In the genomic region with DNA sequence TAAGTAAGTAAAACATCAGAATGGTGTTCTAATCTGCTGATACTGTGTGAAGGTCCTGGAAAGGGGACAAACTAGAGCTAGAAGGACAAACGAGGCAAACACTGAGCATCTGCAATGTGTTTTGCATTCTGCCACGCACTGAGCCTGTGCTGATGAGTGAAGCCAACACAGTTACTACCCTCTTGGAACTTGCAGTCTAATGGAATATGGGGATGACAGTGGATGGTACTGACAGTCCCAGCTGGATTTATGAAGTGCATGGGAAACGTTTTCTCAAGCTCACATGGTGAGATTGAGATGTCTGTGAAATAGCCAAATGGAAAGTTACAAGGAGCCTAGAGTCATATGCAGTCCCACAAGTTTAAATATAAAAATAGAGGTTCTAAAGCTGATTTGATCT, we compare ENCODE assay signal across 22 cellular contexts.
DNase-seq lines count a peak whose midpoint lies in the region; ATAC-seq and TF ChIP-seq lines count a peak whose summit lies in the region.
"Had no signal": no experiment of that assay in that cellular context is flagged by ENCODE, and none has a peak within 500 bp of the region (broad histone marks: within the 10 kb centered on the region; RNA-seq: fewer than 3 reads in every experiment).

No MANE protein-coding gene starts in this region.

- TF ChIP-seq CTCF in hepatocyte (IDR thresholded peaks at IDR 0.05; ENCODE audit: poor library complexity), result no peak
- no peak for TF ChIP-seq CTCF in parathyroid adenoma (IDR thresholded peaks at IDR 0.05)
- TF ChIP-seq CTCF in dorsolateral prefrontal cortex (IDR thresholded peaks at IDR 0.05 in 54 of 56, conservative IDR thresholded peaks at IDR 0.05 in 2 of 56; ENCODE audit: low read depth in 1 of 56, partially characterized antibody in 56 of 56), result no peak
- TF ChIP-seq CTCF in BE2C (IDR thresholded peaks at IDR 0.05; ENCODE audit: low read depth, low read length), result no peak
- no peak for TF ChIP-seq CTCF in heart left ventricle (IDR thresholded peaks at IDR 0.05)

- peaks cover 16% of the 10 kb centered on the region for H3K27me3 ChIP-seq in hepatocyte
- H3K27me3 ChIP-seq in parathyroid adenoma (ENCODE audit: control insufficient read depth, insufficient read depth, low read length), result no peaks in the 10 kb centered on the region
- peaks cover 0 to 17% (median 0%) of the 10 kb centered on the region in 45 donors for H3K27me3 ChIP-seq in dorsolateral prefrontal cortex
- peaks cover 43% of the 10 kb centered on the region for H3K27me3 ChIP-seq in BE2C
- peaks cover 0 to 36% (median 0%) of the 10 kb centered on the region in 9 donors for H3K27me3 ChIP-seq in heart left ventricle

- H3K9me3 ChIP-seq in hepatocyte (ENCODE audit: low read depth) (no peaks in the 10 kb centered on the region), parathyroid adenoma (ENCODE audit: control insufficient read depth, low read length) (no peaks in the 10 kb centered on the region), BE2C (no peaks in the 10 kb centered on the region), heart left ventricle (no peaks in the 10 kb centered on the region)
- H3K9me3 ChIP-seq: gastrocnemius medialis, SJSA1 had no signal

- WGBS in hepatocyte (ENCODE audit: low lambda C conversion rate, missing lambda C conversion rate), result 72% methylated on average over 3 of the region's 3 CpGs
- 53 to 59% (median 57%) methylated on average over 3 of the region's 3 CpGs for WGBS in heart left ventricle, 4 donors

- H3K4me3 ChIP-seq in hepatocyte (no peak overlapping the region), parathyroid adenoma (ENCODE audit: low read depth, low read length) (no peak overlapping the region), dorsolateral prefrontal cortex (no peak overlapping the region), BE2C (ENCODE audit: low read depth, low read length) (no peak overlapping the region), heart left ventricle (no peak overlapping the region)
- H3K4me3 ChIP-seq: gastrocnemius medialis, SJSA1 had no signal

- H3K4me1 ChIP-seq in hepatocyte (ENCODE audit: insufficient read depth), result peaks cover 4% of the 10 kb centered on the region
- H3K4me1 ChIP-seq in parathyroid adenoma, result no peaks in the 10 kb centered on the region
- no peaks in the 10 kb centered on the region for H3K4me1 ChIP-seq in BE2C
- H3K4me1 ChIP-seq in heart left ventricle, result no peaks in the 10 kb centered on the region
- H3K4me1 ChIP-seq: gastrocnemius medialis, SJSA1 had no signal

- H3K36me3 Mint-ChIP-seq in activated CD4-positive, alpha-beta T cell treated with anti-CD3 and anti-CD28 coated beads, Interleukin-2, amount 10 ng/mL, durations not matched to agents 7 days and 5 days (ENCODE audit: low read depth), result no peaks in the 10 kb centered on the region
- H3K36me3 Mint-ChIP-seq: activated naive CD4-positive, alpha-beta T cell treated with anti-CD3 and anti-CD28 coated beads, Interleukin-2, amount 50 U/mL, for 24 hours; CD8-positive, alpha-beta memory T cell; memory B cell had no signal

- no peak for DNase-seq in activated CD4-positive, alpha-beta T cell treated with anti-CD3 and anti-CD28 coated beads, Interleukin-2, amount 10 ng/mL, durations not matched to agents 7 days and 5 days
- no peak for DNase-seq in activated CD4-positive, alpha-beta T cell treated with anti-CD3 and anti-CD28 coated beads, Interleukin-2, amount 50 U/mL, for 1 hour
- DNase-seq in hepatocyte (ENCODE audit: low spot score) (no peak), dorsolateral prefrontal cortex (no peak), BE2C (no peak), heart left ventricle (no peak)
- DNase-seq: AML-193; CD8-positive, alpha-beta memory T cell; DMS79; effector memory CD4-positive, alpha-beta T cell; NCI-H1092 treated with DMSO at 0.1 percent for 48 hours; NCI-H2081; NCI-H446; T-helper 1 cell had no signal

- H3K9me3 Mint-ChIP-seq in activated CD4-positive, alpha-beta T cell treated with anti-CD3 and anti-CD28 coated beads, Interleukin-2, amount 10 ng/mL, durations not matched to agents 7 days and 5 days, result no peaks in the 10 kb centered on the region
- H3K9me3 Mint-ChIP-seq: activated naive CD4-positive, alpha-beta T cell treated with anti-CD3 and anti-CD28 coated beads, Interleukin-2, amount 50 U/mL, for 24 hours; CD8-positive, alpha-beta memory T cell; memory B cell had no signal

- peak overlapping the region; percentile 1 for H3K27ac Mint-ChIP-seq in activated CD4-positive, alpha-beta T cell treated with anti-CD3 and anti-CD28 coated beads, Interleukin-2, amount 10 ng/mL, durations not matched to agents 7 days and 5 days
- H3K27ac Mint-ChIP-seq: activated naive CD4-positive, alpha-beta T cell treated with anti-CD3 and anti-CD28 coated beads, Interleukin-2, amount 50 U/mL, for 24 hours; CD8-positive, alpha-beta memory T cell; memory B cell had no signal

- TF ChIP-seq POLR2A in heart left ventricle (IDR thresholded peaks at IDR 0.05), result no peak

- POLR2A ChIA-PET in activated CD4-positive, alpha-beta T cell treated with anti-CD3 and anti-CD28 coated beads, Interleukin-2, amount 10 ng/mL, durations not matched to agents 7 days and 5 days (lab: Charles Lee), result no interaction called here

- CTCF ChIA-PET in activated CD4-positive, alpha-beta T cell treated with anti-CD3 and anti-CD28 coated beads, Interleukin-2, amount 10 ng/mL, durations not matched to agents 7 days and 5 days (lab: Charles Lee), result no interaction called here

- H3K4me2 ChIP-seq in hepatocyte, result no peak overlapping the region
- no peak overlapping the region for H3K4me2 ChIP-seq in parathyroid adenoma (ENCODE audit: low read length)

- peak overlapping the region; percentile 2 for H3K27ac ChIP-seq in hepatocyte
- H3K27ac ChIP-seq in parathyroid adenoma, result peak overlapping the region; percentile 56
- no peak overlapping the region for H3K27ac ChIP-seq in dorsolateral prefrontal cortex
- H3K27ac ChIP-seq in heart left ventricle, result no peak overlapping the region
- H3K27ac ChIP-seq: 22Rv1, gastrocnemius medialis, HL-60, SJSA1 had no signal

- peaks cover 16% of the 10 kb centered on the region for H3K27me3 Mint-ChIP-seq in activated CD4-positive, alpha-beta T cell treated with anti-CD3 and anti-CD28 coated beads, Interleukin-2, amount 10 ng/mL, durations not matched to agents 7 days and 5 days

- no peaks in the 10 kb centered on the region for H4K20me1 ChIP-seq in hepatocyte (ENCODE audit: insufficient read depth, poor library complexity, severe bottlenecking)

- H3K79me2 ChIP-seq in hepatocyte (no peaks in the 10 kb centered on the region), parathyroid adenoma (no peaks in the 10 kb centered on the region)

- no peak overlapping the region for H3K9ac ChIP-seq in parathyroid adenoma

- intact Hi-C loops in dorsolateral prefrontal cortex (cut with DNase I), result no loop called here
- intact Hi-C loops in heart left ventricle (cut with DNase I), result no loop called here

- no peak overlapping the region for H3K4me3 Mint-ChIP-seq in activated CD4-positive, alpha-beta T cell treated with anti-CD3 and anti-CD28 coated beads, Interleukin-2, amount 10 ng/mL, durations not matched to agents 7 days and 5 days
- H3K4me3 Mint-ChIP-seq: activated naive CD4-positive, alpha-beta T cell treated with anti-CD3 and anti-CD28 coated beads, Interleukin-2, amount 50 U/mL, for 24 hours; CD8-positive, alpha-beta memory T cell; memory B cell had no signal

- H3K9me2 ChIP-seq in hepatocyte (replicated peaks; ENCODE audit: insufficient read depth), result no peaks in the 10 kb centered on the region

- H2AFZ ChIP-seq in hepatocyte (no peak overlapping the region), parathyroid adenoma (peak overlapping the region; percentile 69)

- no peaks in the 10 kb centered on the region for H3K4me1 Mint-ChIP-seq in activated CD4-positive, alpha-beta T cell treated with anti-CD3 and anti-CD28 coated beads, Interleukin-2, amount 10 ng/mL, durations not matched to agents 7 days and 5 days
- H3K4me1 Mint-ChIP-seq: activated naive CD4-positive, alpha-beta T cell treated with anti-CD3 and anti-CD28 coated beads, Interleukin-2, amount 50 U/mL, for 24 hours; CD8-positive, alpha-beta memory T cell; memory B cell had no signal

- ATAC-seq in HG02763 (IDR thresholded peaks at IDR 0.05; ENCODE audit: unreplicated experiment) (no peak), heart left ventricle (no peak)

- no peaks in the 10 kb centered on the region for H3K36me3 ChIP-seq in hepatocyte (replicated peaks; ENCODE audit: insufficient read depth, low read depth)
- no peaks in the 10 kb centered on the region for H3K36me3 ChIP-seq in parathyroid adenoma (ENCODE audit: control insufficient read depth, insufficient read depth, low read length)
- H3K36me3 ChIP-seq in BE2C, result no peaks in the 10 kb centered on the region
- no peaks in the 10 kb centered on the region for H3K36me3 ChIP-seq in heart left ventricle
- H3K36me3 ChIP-seq: gastrocnemius medialis, SJSA1 had no signal

Comparison
In these comparisons a context has a peak if more than half of its experiments do, and no peak if none do; other contexts are left out.
1. H3K27ac ChIP-seq: peak in hepatocyte (single experiment) and parathyroid adenoma (single experiment); none in dorsolateral prefrontal cortex (0 of 59) and heart left ventricle (0 of 12).